In genomic region chr9:76516871-76517270, GRCh38 we compare ENCODE assay signal across 1 cellular context.
TF ChIP-seq lines count a peak whose summit lies in the region.

No MANE protein-coding gene starts in this region.

TF ChIP-seq in GM12878, 131 proteins besides CTCF, POLR2A, EP300 and RAD21 (continued from another document):
- no peak for TF ChIP-seq EZH2 (IDR thresholded peaks at IDR 0.05; ENCODE audit: borderline replicate concordance, control insufficient read depth, low read depth, low read length)
